ENCODE assay signal across 17 cellular contexts in genomic region chr14:61176686-61177085, GRCh38.
"Had no signal": no experiment of that assay in that cellular context is flagged by ENCODE, and none has a peak within 500 bp of the region (broad histone marks: within the 10 kb centered on the region; RNA-seq: fewer than 3 reads in every experiment).

No MANE protein-coding gene starts in this region.

- H3K36me3 ChIP-seq: adrenal gland, colonic mucosa, esophagus squamous epithelium, prostate gland, transverse colon had no signal

- H3K4me3 Mint-ChIP-seq: activated naive CD4-positive, alpha-beta T cell treated with anti-CD3 and anti-CD28 coated beads, Interleukin-2, amount 50 U/mL, for 24 hours; nephron progenitor cell had no signal

- H3K36me3 Mint-ChIP-seq: activated naive CD4-positive, alpha-beta T cell treated with anti-CD3 and anti-CD28 coated beads, Interleukin-2, amount 50 U/mL, for 24 hours had no signal

- H3K9me3 ChIP-seq: adrenal gland, colonic mucosa, esophagus squamous epithelium, prostate gland, transverse colon had no signal

- H3K4me3 ChIP-seq: adrenal gland, colonic mucosa, esophagus squamous epithelium, prostate gland, skin epidermis, transverse colon had no signal

- H3K27ac Mint-ChIP-seq: activated naive CD4-positive, alpha-beta T cell treated with anti-CD3 and anti-CD28 coated beads, Interleukin-2, amount 50 U/mL, for 24 hours; nephron progenitor cell had no signal

- H3K9me3 Mint-ChIP-seq: activated naive CD4-positive, alpha-beta T cell treated with anti-CD3 and anti-CD28 coated beads, Interleukin-2, amount 50 U/mL, for 24 hours had no signal

- H3K27me3 ChIP-seq: adrenal gland, colonic mucosa, esophagus squamous epithelium, transverse colon had no signal

- H3K27ac ChIP-seq: adrenal gland, colonic mucosa, esophagus squamous epithelium, transverse colon had no signal

- DNase-seq: activated CD4-positive, CD25-positive, alpha-beta regulatory T cell treated with anti-CD3 and anti-CD28 coated beads, Interleukin-2, amount 50 U/mL, for 72 hours; adrenal gland; caudate nucleus; colonic mucosa; esophagus squamous epithelium; foreskin melanocyte; nephron progenitor cell; occipital lobe; right cardiac atrium; stimulated activated CD4-positive, alpha-beta T cell treated with anti-CD3 and anti-CD28 coated beads, Interleukin-4, amount 100 ng/mL, for 24 hours; stimulated activated naive CD4-positive, alpha-beta T cell treated with Interleukin-2 at 50 U/mL for 16 hours; substantia nigra; T1000; transverse colon had no signal

- H3K4me1 ChIP-seq: colonic mucosa, prostate gland, transverse colon had no signal

- ATAC-seq: right cardiac atrium had no signal
